ENCODE assay signal across 14 cellular contexts in genomic region chr7:47149208-47149864, GRCh38.
DNase-seq lines count a peak whose midpoint lies in the region; ATAC-seq and TF ChIP-seq lines count a peak whose summit lies in the region.
"Had no signal": no experiment of that assay in that cellular context is flagged by ENCODE, and none has a peak within 500 bp of the region (broad histone marks: within the 10 kb centered on the region; RNA-seq: fewer than 3 reads in every experiment).

No MANE protein-coding gene starts in this region.

- H3K36me3 Mint-ChIP-seq in activated naive CD8-positive, alpha-beta T cell treated with anti-CD3 and anti-CD28 coated beads, Interleukin-2, amount 50 U/mL, for 24 hours (ENCODE audit: low read depth): no peaks in the 10 kb centered on the region

- H3K4me3 Mint-ChIP-seq in activated naive CD8-positive, alpha-beta T cell treated with anti-CD3 and anti-CD28 coated beads, Interleukin-2, amount 50 U/mL, for 24 hours: no peak overlapping the region

- no peaks in the 10 kb centered on the region for H3K27me3 ChIP-seq in uterus
- H3K27me3 ChIP-seq: stomach had no signal

- H3K4me1 Mint-ChIP-seq in activated naive CD8-positive, alpha-beta T cell treated with anti-CD3 and anti-CD28 coated beads, Interleukin-2, amount 50 U/mL, for 24 hours: no peaks in the 10 kb centered on the region

- peaks cover 0 to 19% of the 10 kb centered on the region in 2 donors for H3K4me1 ChIP-seq in uterus

- peak; percentile 66 for ATAC-seq in HG02870 (IDR thresholded peaks at IDR 0.05; ENCODE audit: unreplicated experiment)
- no peak for ATAC-seq in activated naive CD8-positive, alpha-beta T cell treated with anti-CD3 and anti-CD28 coated beads, Interleukin-2, amount 50 U/mL, for 24 hours

- no peaks in the 10 kb centered on the region for H3K9me3 ChIP-seq in uterus
- H3K9me3 ChIP-seq: left ventricle myocardium inferior, stomach had no signal

- intact Hi-C loops in uterus (cut with DNase I; ENCODE audit: low total_unique reads): no loop called here

- no peak overlapping the region for H3K4me3 ChIP-seq in uterus
- H3K4me3 ChIP-seq: left ventricle myocardium inferior, stomach had no signal

- H3K27ac ChIP-seq in uterus: peak overlapping the region; percentile 55 to 76
- H3K27ac ChIP-seq: 22Rv1, left ventricle myocardium inferior, stomach had no signal

- TF ChIP-seq POLR2A in uterus (IDR thresholded peaks at IDR 0.05): no peak

- H3K36me3 ChIP-seq in uterus: no peaks in the 10 kb centered on the region
- H3K36me3 ChIP-seq: left ventricle myocardium inferior, stomach had no signal

- no peaks in the 10 kb centered on the region for H3K27me3 Mint-ChIP-seq in activated naive CD8-positive, alpha-beta T cell treated with anti-CD3 and anti-CD28 coated beads, Interleukin-2, amount 50 U/mL, for 24 hours

- no peaks in the 10 kb centered on the region for H3K9me3 Mint-ChIP-seq in activated naive CD8-positive, alpha-beta T cell treated with anti-CD3 and anti-CD28 coated beads, Interleukin-2, amount 50 U/mL, for 24 hours

- peak; percentile 69 for DNase-seq in SIG-M5 treated with dmso at 0.1 percent for 504 hours (lab: John Stamatoyannopoulos, UW; ENCODE audit: unreplicated experiment)
- DNase-seq in SIG-M5 (lab: John Stamatoyannopoulos, UW): no peak
- DNase-seq in NAMALWA (ENCODE audit: low spot score): peak; percentile 90
- DNase-seq in uterus: no peak
- no peak for DNase-seq in activated naive CD4-positive, alpha-beta T cell (lab: John Stamatoyannopoulos, UW)
- DNase-seq in NCI-H1105 treated with DMSO at 0.1 percent for 48 hours (lab: John Stamatoyannopoulos, UW): no peak
- no peak for DNase-seq in activated naive CD8-positive, alpha-beta T cell treated with anti-CD3 and anti-CD28 coated beads, Interleukin-2, amount 50 U/mL, for 24 hours
- DNase-seq: amygdala, DND-41, left ventricle myocardium inferior, NCI-H2171 treated with DMSO at 0.1 percent for 48 hours, stomach had no signal

- no peak overlapping the region for H3K27ac Mint-ChIP-seq in activated naive CD8-positive, alpha-beta T cell treated with anti-CD3 and anti-CD28 coated beads, Interleukin-2, amount 50 U/mL, for 24 hours

- no peak for TF ChIP-seq CTCF in uterus (IDR thresholded peaks at IDR 0.05)

Comparison
In these comparisons a context has a peak if more than half of its experiments do, and no peak if none do; other contexts are left out.
1. DNase-seq: peak in SIG-M5 treated with dmso at 0.1 percent for 504 hours (single experiment) and NAMALWA (single experiment); none in SIG-M5 (single experiment), uterus (0 of 2), activated naive CD4-positive, alpha-beta T cell (0 of 4), NCI-H1105 treated with DMSO at 0.1 percent for 48 hours (single experiment) and activated naive CD8-positive, alpha-beta T cell treated with anti-CD3 and anti-CD28 coated beads, Interleukin-2, amount 50 U/mL, for 24 hours (single experiment).